Comparison of ENCODE assay signal across 26 cellular contexts in the genomic region with DNA sequence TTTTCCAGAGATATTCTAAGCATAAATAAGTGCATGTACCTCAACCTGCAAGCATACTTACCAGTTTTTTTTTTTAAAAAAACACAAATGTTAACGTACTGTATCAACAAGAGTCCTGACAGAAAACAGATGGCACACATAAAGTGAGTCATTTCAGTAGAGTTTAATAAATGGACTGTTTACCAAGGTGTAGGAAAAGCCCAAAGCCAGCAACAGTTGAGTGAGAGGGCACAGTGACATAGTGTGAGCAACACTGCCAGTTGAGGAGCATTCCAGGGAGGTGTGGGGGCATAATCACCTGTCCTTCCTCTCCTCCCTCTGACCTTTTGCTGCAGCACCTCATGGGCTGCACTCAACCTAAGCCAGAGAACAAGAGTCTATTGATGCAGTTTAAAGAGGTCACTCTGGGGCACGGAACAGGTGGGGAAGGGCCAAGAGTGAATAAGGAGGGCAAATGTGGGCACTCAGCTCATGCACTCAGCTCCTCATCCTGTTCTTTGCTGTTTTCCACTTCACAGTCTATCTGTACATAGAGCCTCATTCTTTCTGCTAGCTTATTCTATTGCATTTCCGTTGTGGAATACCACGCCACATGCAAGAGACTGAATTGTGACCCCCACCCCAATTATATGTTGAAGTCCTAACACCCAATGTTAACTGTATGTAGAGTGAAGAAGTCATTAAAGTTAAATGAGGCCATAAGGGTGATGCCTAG. TPM values are rescaled to one million over a fixed set of nuclear protein-coding genes. Genes with fewer than 3 reads are reported as not detected.
DNase-seq lines count a peak whose midpoint lies in the region; ATAC-seq and TF ChIP-seq lines count a peak whose summit lies in the region.
"Had no signal": no experiment of that assay in that cellular context is flagged by ENCODE, and none has a peak within 500 bp of the region (broad histone marks: within the 10 kb centered on the region; RNA-seq: fewer than 3 reads in every experiment).

No MANE protein-coding gene starts in this region.

- intact Hi-C loops in body of pancreas (cut with DNase I), result no loop called here

- H3K4me3 ChIP-seq in body of pancreas, result no peak overlapping the region
- H3K4me3 ChIP-seq: dorsolateral prefrontal cortex, left lung, Peyer's patch, prostate gland, sigmoid colon, tibial artery had no signal

- H3K36me3 ChIP-seq in body of pancreas (replicated peaks in 1 of 2; ENCODE audit: insufficient read depth in 1 of 2, low read depth in 2 of 2), result no peaks in the 10 kb centered on the region
- H3K36me3 ChIP-seq: left lung, Peyer's patch, prostate gland, sigmoid colon, tibial artery had no signal

- H3K27me3 ChIP-seq in body of pancreas, result no peaks in the 10 kb centered on the region
- H3K27me3 ChIP-seq: left lung, Peyer's patch, sigmoid colon had no signal

- H3K9me3 ChIP-seq in body of pancreas, result no peaks in the 10 kb centered on the region
- H3K9me3 ChIP-seq: left lung, Peyer's patch, prostate gland, sigmoid colon, tibial artery had no signal

- no peak for TF ChIP-seq POLR2A in body of pancreas (IDR thresholded peaks at IDR 0.05)

- TF ChIP-seq CTCF in body of pancreas (IDR thresholded peaks at IDR 0.05), result no peak

- DNase-seq in DMS 273 (lab: John Stamatoyannopoulos, UW; ENCODE audit: unreplicated experiment), result peak; percentile 11
- no peak for DNase-seq in DMS 273 treated with DMSO at 0.1 percent for 48 hours (lab: John Stamatoyannopoulos, UW)
- peak in 1 of 4 donors; percentile 8 for DNase-seq in body of pancreas
- DNase-seq in left kidney (ENCODE audit: low read depth, low spot score), result peak; percentile 25
- no peak for DNase-seq in AG08396 (ENCODE audit: low spot score)
- no peak for DNase-seq in KG1 (lab: John Stamatoyannopoulos, UW)
- DNase-seq in cerebellum (ENCODE audit: low spot score), result no peak
- DNase-seq in GM19238 (ENCODE audit: insufficient read length, low spot score), result no peak
- DNase-seq: activated CD4-positive, alpha-beta memory T cell treated with anti-CD3 and anti-CD28 coated beads, Interleukin-2, amount 10 ng/mL, durations not matched to agents 7 days and 5 days; activated CD4-positive, alpha-beta T cell treated with anti-CD3 and anti-CD28 coated beads for 1 hour; activated naive CD4-positive, alpha-beta T cell treated with anti-CD3 and anti-CD28 coated beads, Interleukin-2, amount 50 U/mL, for 16 hours; GF-D8; left lung; NCI-H187 treated with DMSO at 0.1 percent for 48 hours; sigmoid colon; tibial artery had no signal

- no peak overlapping the region for H3K27ac ChIP-seq in body of pancreas
- H3K27ac ChIP-seq: 22Rv1, C4-2B, dorsolateral prefrontal cortex, HL-60, left lung, Peyer's patch, prostate gland, sigmoid colon, tibial artery had no signal

- H3K4me1 ChIP-seq in body of pancreas, result peaks cover 18% of the 10 kb centered on the region
- H3K4me1 ChIP-seq: left lung, Peyer's patch, prostate gland, tibial artery had no signal

- peak; percentile 28 for ATAC-seq in body of pancreas
- ATAC-seq: activated T-helper 17 cell treated with anti-CD3 and anti-CD28 coated beads, Interleukin-2, amount 50 U/mL, for 72 hours had no signal

- 23 to 41% methylated on average over 4 of the region's 4 CpGs for WGBS in body of pancreas, 2 donors

RNA-seq across cellular contexts. Expression of gene DHRS2, which starts 29.3 kb away (rescaled TPM):
- 1 to 10 TPM; 1.3 to 3.3 TPM for total RNA-seq in body of pancreas
- 0.27 TPM for total RNA-seq in cerebellum
- total RNA-seq: chondrocyte, endothelial cell of umbilical vein, fibroblast of lung, Peyer's patch, sigmoid colon had no signal

Comparison
In these comparisons a context has a peak if more than half of its experiments do, and no peak if none do; other contexts are left out.
1. DNase-seq: peak in DMS 273 (single experiment) and left kidney (single experiment); none in DMS 273 treated with DMSO at 0.1 percent for 48 hours (single experiment), AG08396 (single experiment), KG1 (single experiment), cerebellum (single experiment) and GM19238 (single experiment).